Comparison of ENCODE assay signal across 18 cellular contexts in genomic region chr6:45991189-45991588, GRCh38. TPM values are rescaled to one million over a fixed set of nuclear protein-coding genes. Genes with fewer than 3 reads are reported as not detected.
DNase-seq lines count a peak whose midpoint lies in the region; ATAC-seq, FAIRE-seq and TF ChIP-seq lines count a peak whose summit lies in the region.
"Had no signal": no experiment of that assay in that cellular context is flagged by ENCODE, and none has a peak within 500 bp of the region (broad histone marks: within the 10 kb centered on the region; RNA-seq: fewer than 3 reads in every experiment).

No MANE protein-coding gene starts in this region.

- no peak overlapping the region for H3K4me3 Mint-ChIP-seq in glutamatergic neuron (ENCODE audit: unreplicated experiment)
- H3K4me3 Mint-ChIP-seq in activated CD4-positive, alpha-beta memory T cell treated with anti-CD3 and anti-CD28 coated beads for 36 hours: no peak overlapping the region
- H3K4me3 Mint-ChIP-seq: naive thymus-derived CD4-positive, alpha-beta T cell had no signal

- BruUV-seq in HepG2 (replicated peaks; lab: Mats Ljungman, UMichigan): no TSS peak
- BruUV-seq in PC-3 (replicated peaks; lab: Mats Ljungman, UMichigan): no TSS peak

- no peaks in the 10 kb centered on the region for H3K27me3 Mint-ChIP-seq in glutamatergic neuron (ENCODE audit: unreplicated experiment)
- no peaks in the 10 kb centered on the region for H3K27me3 Mint-ChIP-seq in activated CD4-positive, alpha-beta memory T cell treated with anti-CD3 and anti-CD28 coated beads for 36 hours

- no peaks in the 10 kb centered on the region for H3K9me3 Mint-ChIP-seq in glutamatergic neuron (ENCODE audit: unreplicated experiment)
- peaks cover 3% of the 10 kb centered on the region for H3K9me3 Mint-ChIP-seq in activated CD4-positive, alpha-beta memory T cell treated with anti-CD3 and anti-CD28 coated beads for 36 hours

- H3K36me3 ChIP-seq in HepG2 (replicated peaks in 1 of 2; ENCODE audit: control insufficient read depth in 1 of 2, insufficient read depth in 2 of 2, low read length in 2 of 2) (no peaks in the 10 kb centered on the region), right lobe of liver (no peaks in the 10 kb centered on the region), PC-3 (ENCODE audit: low read depth, low read length) (no peaks in the 10 kb centered on the region), aorta (ENCODE audit: control insufficient read depth in 1 of 2, insufficient read depth in 2 of 2, low read length in 1 of 2) (no peaks in the 10 kb centered on the region)
- H3K36me3 ChIP-seq: colonic mucosa had no signal

- no peaks in the 10 kb centered on the region for H3K36me3 Mint-ChIP-seq in glutamatergic neuron (ENCODE audit: unreplicated experiment)
- H3K36me3 Mint-ChIP-seq in activated CD4-positive, alpha-beta memory T cell treated with anti-CD3 and anti-CD28 coated beads for 36 hours: peaks cover 4% of the 10 kb centered on the region

- intact Hi-C loops in HepG2 (cut with micrococcal nuclease; ENCODE audit: unreplicated experiment): no loop called here
- intact Hi-C loops in right lobe of liver (cut with DNase I): no loop called here
- intact Hi-C loops in PC-3 (cut with micrococcal nuclease): no loop called here
- intact Hi-C loops in aorta (cut with DNase I): no loop called here
- intact Hi-C loops in activated CD4-positive, alpha-beta memory T cell treated with anti-CD3 and anti-CD28 coated beads for 36 hours (cut with micrococcal nuclease): loop anchor here (1.0 kb wide), 1 partner anchor 20 kb away; no protein-coding TSS in a partner anchor

- TF ChIP-seq EP300 in HepG2 (IDR thresholded peaks at IDR 0.05; ENCODE audit: low read depth in 2 of 2, low read length in 2 of 2): no peak
- TF ChIP-seq EP300 in HepG2 (CRISPR knock-in tag; IDR thresholded peaks at IDR 0.05; ENCODE audit: borderline replicate concordance): no peak

- H3K9me3 ChIP-seq in HepG2 (ENCODE audit: low read length) (no peaks in the 10 kb centered on the region), right lobe of liver (no peaks in the 10 kb centered on the region), PC-3 (ENCODE audit: low read length) (no peaks in the 10 kb centered on the region), aorta (ENCODE audit: control insufficient read depth, low read length) (no peaks in the 10 kb centered on the region)
- H3K9me3 ChIP-seq: colonic mucosa had no signal

- H3K27ac Mint-ChIP-seq in glutamatergic neuron (ENCODE audit: unreplicated experiment): no peak overlapping the region
- H3K27ac Mint-ChIP-seq in activated CD4-positive, alpha-beta memory T cell treated with anti-CD3 and anti-CD28 coated beads for 36 hours: no peak overlapping the region
- H3K27ac Mint-ChIP-seq: naive thymus-derived CD4-positive, alpha-beta T cell had no signal

- H3K27me3 ChIP-seq in HepG2 (ENCODE audit: control insufficient read depth in 1 of 2, insufficient read depth in 2 of 2, low read length in 2 of 2) (no peaks in the 10 kb centered on the region), right lobe of liver (no peaks in the 10 kb centered on the region), PC-3 (ENCODE audit: low read length) (peaks cover 14% of the 10 kb centered on the region; the same call in 1 of the 2 replicates), aorta (ENCODE audit: control insufficient read depth in 1 of 2, insufficient read depth in 2 of 2, low read length in 1 of 2) (no peaks in the 10 kb centered on the region)
- H3K27me3 ChIP-seq: colonic mucosa had no signal

- ATAC-seq in HepG2: peak; percentile 63
- ATAC-seq in right lobe of liver: no peak
- no peak for ATAC-seq in PC-3
- ATAC-seq in aorta (ENCODE audit: low FRiP score): peak; percentile 37
- ATAC-seq in HG02852 (IDR thresholded peaks at IDR 0.05; ENCODE audit: unreplicated experiment): no peak
- ATAC-seq in HG03571 (IDR thresholded peaks at IDR 0.05; ENCODE audit: unreplicated experiment): no peak
- ATAC-seq: left lobe of liver; naive thymus-derived CD4-positive, alpha-beta T cell had no signal

- no peaks in the 10 kb centered on the region for H4K20me1 ChIP-seq in HepG2 (ENCODE audit: insufficient read depth, low read length)
- no peaks in the 10 kb centered on the region for H4K20me1 ChIP-seq in PC-3 (ENCODE audit: low read length)

- 0% methylated on average over 1 of the region's 1 CpG for WGBS in HepG2 (ENCODE audit: low lambda C conversion rate)
- WGBS in right lobe of liver (ENCODE audit: insufficient coverage, low coverage, low lambda C conversion rate, missing lambda C conversion rate): 25% methylated on average over 1 of the region's 1 CpG
- 50 to 51% methylated on average over 1 of the region's 1 CpG for WGBS in aorta, 2 donors

- no peak for TF ChIP-seq RAD21 in HepG2 (CRISPR knock-in tag; IDR thresholded peaks at IDR 0.05)

- H2AFZ ChIP-seq in HepG2 (ENCODE audit: low read length): no peak overlapping the region
- H2AFZ ChIP-seq in PC-3 (ENCODE audit: low read length): no peak overlapping the region

- no peak overlapping the region for H3K4me3 ChIP-seq in HepG2 (replicated peaks in 1 of 3; ENCODE audit: insufficient read depth in 1 of 3, low read depth in 2 of 3, low read length in 3 of 3)
- no peak overlapping the region for H3K4me3 ChIP-seq in right lobe of liver
- no peak overlapping the region for H3K4me3 ChIP-seq in PC-3 (ENCODE audit: low read length)
- no peak overlapping the region for H3K4me3 ChIP-seq in aorta (ENCODE audit: low read length in 2 of 2)
- H3K4me3 ChIP-seq: colonic mucosa, SK-N-MC had no signal

- TF ChIP-seq POLR2A in HepG2 (IDR thresholded peaks at IDR 0.05; ENCODE audit: insufficient read depth in 1 of 2, low read depth in 2 of 2, low read length in 2 of 2) (no peak), right lobe of liver (IDR thresholded peaks at IDR 0.05) (no peak)

- peaks cover 3% of the 10 kb centered on the region for H3K4me1 Mint-ChIP-seq in glutamatergic neuron (ENCODE audit: low read depth, unreplicated experiment)
- H3K4me1 Mint-ChIP-seq in activated CD4-positive, alpha-beta memory T cell treated with anti-CD3 and anti-CD28 coated beads for 36 hours (ENCODE audit: low read depth): peaks cover 4% of the 10 kb centered on the region

- FAIRE-seq in HepG2 (lab: Jason Lieb, UNC): no peak
- FAIRE-seq: D721Med, TTC549 had no signal

- no peaks in the 10 kb centered on the region for H3K9me2 ChIP-seq in PC-3 (replicated peaks; ENCODE audit: low read length)

- H3K4me1 ChIP-seq in HepG2 (ENCODE audit: insufficient read depth, low read length): no peaks in the 10 kb centered on the region
- no peaks in the 10 kb centered on the region for H3K4me1 ChIP-seq in right lobe of liver
- no peaks in the 10 kb centered on the region for H3K4me1 ChIP-seq in PC-3 (ENCODE audit: insufficient read depth, low read length)
- H3K4me1 ChIP-seq in aorta (ENCODE audit: control insufficient read depth in 1 of 2, insufficient read depth in 2 of 2, low read length in 2 of 2): no peaks in the 10 kb centered on the region
- H3K4me1 ChIP-seq: colonic mucosa had no signal

- no peaks in the 10 kb centered on the region for H3F3A ChIP-seq in PC-3 (ENCODE audit: low read length, unreplicated experiment)

- CTCF ChIA-PET in HepG2 (lab: Yijun Ruan, JAX; ENCODE audit: low intra/inter-chr PET ratio, low total read pairs) (no interaction called here), PC-3 (lab: Charles Lee) (no interaction called here)
- CTCF ChIA-PET in activated CD4-positive, alpha-beta memory T cell treated with anti-CD3 and anti-CD28 coated beads for 36 hours (lab: Charles Lee): interaction anchor here (1.0 to 2.0 kb wide), 3 partner anchors 9 to 60 kb away, joined by 3 to 5 read pairs (median 3); no protein-coding TSS in a partner anchor

- H3K27ac ChIP-seq in HepG2 (ENCODE audit: extremely low read length, insufficient read depth, low read length) (no peak overlapping the region), right lobe of liver (no peak overlapping the region), PC-3 (ENCODE audit: low read length) (no peak overlapping the region), aorta (ENCODE audit: low read depth in 1 of 2, low read length in 2 of 2) (no peak overlapping the region)
- H3K27ac ChIP-seq: colonic mucosa, SK-N-MC had no signal

- POLR2A ChIA-PET in HepG2 (lab: Yijun Ruan, JAX): no interaction called here
- POLR2A ChIA-PET in PC-3 (lab: Charles Lee; ENCODE audit: unreplicated experiment): no interaction called here
- POLR2A ChIA-PET in activated CD4-positive, alpha-beta memory T cell treated with anti-CD3 and anti-CD28 coated beads for 36 hours (lab: Charles Lee): interaction anchor here (1.1 kb wide), 1 partner anchor 63 kb away, joined by 3 read pairs; no protein-coding TSS in a partner anchor

- no peak for DNase-seq in HepG2 (ENCODE audit: low spot score)
- DNase-seq in right lobe of liver: no peak
- DNase-seq in PC-3: no peak
- no peak for DNase-seq in glutamatergic neuron
- no peak for DNase-seq in aorta
- no peak for DNase-seq in activated CD4-positive, alpha-beta memory T cell treated with anti-CD3 and anti-CD28 coated beads for 36 hours
- DNase-seq: colonic mucosa; hippocampal formation; naive thymus-derived CD4-positive, alpha-beta T cell; NCI-H1048; stimulated activated CD4-positive, alpha-beta T cell treated with anti-CD3 and anti-CD28 coated beads, Interleukin-4, amount 100 ng/mL, for 24 hours; trophoblast cell had no signal

- H3K79me2 ChIP-seq in HepG2 (ENCODE audit: insufficient read depth, low read length) (no peaks in the 10 kb centered on the region), PC-3 (ENCODE audit: low read length) (no peaks in the 10 kb centered on the region)

- H3K4me2 ChIP-seq in HepG2 (ENCODE audit: low read depth, low read length) (no peak overlapping the region), PC-3 (ENCODE audit: low read length) (no peak overlapping the region)

- TF ChIP-seq CTCF in HepG2 (CRISPR knock-in tag; IDR thresholded peaks at IDR 0.05) (no peak), right lobe of liver (IDR thresholded peaks at IDR 0.05) (no peak), PC-3 (conservative IDR thresholded peaks at IDR 0.05; ENCODE audit: low read depth, low read length) (peak; percentile 40), glutamatergic neuron (IDR thresholded peaks at IDR 0.05; ENCODE audit: partially characterized antibody, unreplicated experiment) (peak; percentile 34)

- in situ Hi-C loops in HepG2 (cut with HindIII; ENCODE audit: extremely low pct_ligation_motif_present, low pct_unique_long_range_greater_than_20kb): no loop called here

- H3K9ac ChIP-seq in HepG2 (ENCODE audit: insufficient read depth, low read depth, low read length) (no peak overlapping the region), PC-3 (ENCODE audit: low read length) (no peak overlapping the region)

RNA-seq across cellular contexts. Expression of gene CLIC5, which starts 24.5 kb away (rescaled TPM):
- total RNA-seq in HepG2 (2016; rRNA removed; fragmentation: Illumina TruSeq; extraction: Trizol) (not detected in 2 replicates), right lobe of liver (under 1 TPM; 0.18 to 0.42 (median 0.29) TPM), PC-3 (2014; rRNA removed) (not detected in 2 replicates), glutamatergic neuron (ENCODE audit: unreplicated experiment) (not detected), aorta (1 to 10 TPM; 3.7 to 9.2 TPM)
- total RNA-seq in HepG2 (2016; cell fraction: cytosol; rRNA removed; fragmentation: Illumina TruSeq; extraction: Trizol; ENCODE audit: low read depth): not detected in 2 replicates
- not detected in 2 replicates for total RNA-seq in HepG2 (2016; cell fraction: insoluble cytoplasmic fraction; rRNA removed; fragmentation: Illumina TruSeq; extraction: Trizol)
- total RNA-seq in HepG2 (2016; cell fraction: membrane; rRNA removed; fragmentation: Illumina TruSeq; extraction: Trizol): not detected in 2 replicates
- not detected in 2 replicates for total RNA-seq in HepG2 (2016; cell fraction: nucleus; rRNA removed; fragmentation: Illumina TruSeq; extraction: Trizol)
- polyA plus RNA-seq in HepG2 (2011; rRNA removed) (not detected in 2 replicates), aorta (1 to 10 TPM in 1 of 2 donors, under 1 TPM in 1; 0.10 to 5.8 TPM)
- polyA plus RNA-seq in HepG2 (2011; cell fraction: cytosol; rRNA removed): not detected in 2 replicates
- not detected in 2 replicates for polyA plus RNA-seq in HepG2 (2011; cell fraction: nucleus; rRNA removed)
- not detected in 2 replicates for polyA plus RNA-seq in HepG2 (2012)
- polyA plus RNA-seq in HepG2 (2016; cell fraction: cytosol; fragmentation: Illumina TruSeq; extraction: Trizol; ENCODE audit: low read depth): not detected in 2 replicates
- polyA plus RNA-seq in HepG2 (2016; cell fraction: insoluble cytoplasmic fraction; fragmentation: Illumina TruSeq; extraction: Trizol; ENCODE audit: low read depth): not detected in 2 replicates
- not detected in 2 replicates for polyA plus RNA-seq in HepG2 (2016; cell fraction: membrane; fragmentation: Illumina TruSeq; extraction: Trizol; ENCODE audit: low read depth)
- polyA plus RNA-seq in HepG2 (2016; cell fraction: nucleus; fragmentation: Illumina TruSeq; extraction: Trizol; ENCODE audit: insufficient read depth, low read depth): not detected in 2 replicates
- polyA minus RNA-seq in HepG2 (2011; rRNA and poly(A)+ RNA removed; ENCODE audit: low replicate concordance): 2.3 TPM in 1 of 2 replicates, not detected in the other
- not detected in 2 replicates for polyA minus RNA-seq in HepG2 (2011; cell fraction: cytosol; rRNA and poly(A)+ RNA removed)
- not detected in 2 replicates for polyA minus RNA-seq in HepG2 (2011; cell fraction: nucleus; rRNA and poly(A)+ RNA removed)
- total RNA-seq in activated CD4-positive, alpha-beta memory T cell treated with anti-CD3 and anti-CD28 coated beads for 36 hours: 1 to 10 TPM; 8.0 to 8.5 TPM

Comparison
In these comparisons a context has a peak if more than half of its experiments do, and no peak if none do; other contexts are left out.
1. ATAC-seq: peak in HepG2 (single experiment) and aorta (single experiment); none in right lobe of liver (0 of 4), PC-3 (single experiment), HG02852 (single experiment) and HG03571 (single experiment).
2. CTCF ChIP-seq: peak in PC-3 (single experiment) and glutamatergic neuron (single experiment); none in HepG2 (single experiment) and right lobe of liver (0 of 4).